ENCODE assay signal across 8 cellular contexts in the genomic region with DNA sequence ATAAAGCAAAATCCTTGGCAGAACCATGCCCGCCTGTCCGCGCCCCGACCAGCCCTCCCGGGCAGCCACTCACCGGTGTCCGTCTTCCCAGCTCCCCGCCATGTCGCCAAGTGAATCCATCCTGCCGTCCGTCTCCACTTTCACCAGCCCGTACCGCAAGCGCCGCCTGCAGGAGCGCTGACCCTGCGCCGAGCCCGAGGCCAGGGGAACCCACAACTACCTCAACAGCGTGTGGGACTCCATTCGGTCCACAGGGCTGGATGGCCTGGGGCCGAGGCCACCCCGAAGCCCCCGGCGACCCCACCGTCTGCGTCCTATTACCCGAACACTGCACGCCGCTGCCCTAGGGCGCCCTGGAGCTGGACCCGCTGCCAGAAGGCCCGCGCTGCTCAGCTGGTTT.
DNase-seq lines count a peak whose midpoint lies in the region; ATAC-seq and TF ChIP-seq lines count a peak whose summit lies in the region.
"Not testable (repeated sequence)": the region's sequence is repeated elsewhere in the genome, so short reads cannot be mapped to it uniquely, and the experiment has no call there.

No MANE protein-coding gene starts in this region.

- H3K23ac ChIP-seq in IMR-90 (ENCODE audit: low read depth, low read length) = not testable (repeated sequence)

- H2BK15ac ChIP-seq in IMR-90 (ENCODE audit: low read depth, low read length) = not testable (repeated sequence)

- in situ Hi-C loops in IMR-90 (cut with MboI; ENCODE audit: low sequenced_read_pairs) = not testable (repeated sequence)

- not testable (repeated sequence) for H3K4me1 ChIP-seq in CD4-positive, alpha-beta memory T cell (ENCODE audit: insufficient read depth, low read length); IMR-90 (ENCODE audit: control insufficient read depth, insufficient read depth, low read length); heart left ventricle

- TF ChIP-seq CTCF in IMR-90 (conservative IDR thresholded peaks at IDR 0.05; ENCODE audit: low read depth, low read length) = not testable (repeated sequence)
- peak in 11 of 12 donors; percentile 21 to 61 (median 40) for TF ChIP-seq CTCF in heart left ventricle (IDR thresholded peaks at IDR 0.05)

- not testable (repeated sequence) for H3K9me1 ChIP-seq in IMR-90 (ENCODE audit: insufficient read depth, low read length)

- H2AK9ac ChIP-seq in IMR-90 (replicated peaks; ENCODE audit: low read depth, low read length, poor library complexity) = not testable (repeated sequence)

- not testable (repeated sequence) for TF ChIP-seq POLR2A in IMR-90 (IDR thresholded peaks at IDR 0.05; ENCODE audit: low read depth, low read length); heart left ventricle (IDR thresholded peaks at IDR 0.05)

- not testable (repeated sequence) for DNase-seq in CD4-positive, alpha-beta memory T cell; central memory CD8-positive, alpha-beta T cell (ENCODE audit: low spot score in 2 of 2)
- peak; percentile 4 for DNase-seq in IMR-90
- DNase-seq in activated CD4-positive, alpha-beta memory T cell treated with anti-CD3 and anti-CD28 coated beads, Interleukin-2, amount 10 ng/mL, durations not matched to agents 7 days and 5 days = peak; percentile 16
- DNase-seq in heart left ventricle = peak; percentile 67 to 85 (median 73)
- peak; percentile 2 for DNase-seq in middle frontal gyrus (ENCODE audit: extremely low spot score, low spot score)
- peak; percentile 34 for DNase-seq in stimulated activated CD8-positive, alpha-beta memory T cell treated with anti-CD3 and anti-CD28 coated beads, Interleukin-4, amount 100 ng/mL, for 48 hours

- H3K9me3 ChIP-seq in CD4-positive, alpha-beta memory T cell (ENCODE audit: control insufficient read depth in 1 of 2, low read length in 2 of 2); IMR-90 (ENCODE audit: control insufficient read depth, insufficient read depth, low read length); heart left ventricle: not testable (repeated sequence)

- not testable (repeated sequence) for H3K14ac ChIP-seq in IMR-90 (replicated peaks; ENCODE audit: low read depth, low read length)

- H3K4ac ChIP-seq in IMR-90 (ENCODE audit: low read depth, low read length) = not testable (repeated sequence)

- not testable (repeated sequence) for H3K4me3 ChIP-seq in CD4-positive, alpha-beta memory T cell (ENCODE audit: low read length in 2 of 2); IMR-90 (ENCODE audit: insufficient read depth, low read depth, low read length)
- H3K4me3 ChIP-seq in heart left ventricle = peak overlapping the region in 11 of 12 donors; percentile 20 to 64 (median 51)

- H3K36me3 Mint-ChIP-seq in CD4-positive, alpha-beta memory T cell; activated CD4-positive, alpha-beta memory T cell treated with anti-CD3 and anti-CD28 coated beads, Interleukin-2, amount 10 ng/mL, durations not matched to agents 7 days and 5 days (ENCODE audit: low read depth); central memory CD8-positive, alpha-beta T cell (ENCODE audit: insufficient read depth): not testable (repeated sequence)

- not testable (repeated sequence) for BruUV-seq in IMR-90 (replicated peaks; lab: Mats Ljungman, UMichigan)

- not testable (repeated sequence) for H3K56ac ChIP-seq in IMR-90 (ENCODE audit: extremely low read depth, insufficient read depth, low read length)

- H4K91ac ChIP-seq in IMR-90 (ENCODE audit: insufficient read depth, low read depth, low read length) = not testable (repeated sequence)

- H4K8ac ChIP-seq in IMR-90 (ENCODE audit: low read depth in 2 of 2, low read length in 2 of 2) = not testable (repeated sequence)

- intact Hi-C loops in CD4-positive, alpha-beta memory T cell (cut with micrococcal nuclease); IMR-90 (cut with micrococcal nuclease); heart left ventricle (cut with DNase I): not testable (repeated sequence)

- peak overlapping the region in 1 of 7 donors; percentile 43 for H3K27ac Mint-ChIP-seq in CD4-positive, alpha-beta memory T cell
- not testable (repeated sequence) for H3K27ac Mint-ChIP-seq in activated CD4-positive, alpha-beta memory T cell treated with anti-CD3 and anti-CD28 coated beads, Interleukin-2, amount 10 ng/mL, durations not matched to agents 7 days and 5 days; central memory CD8-positive, alpha-beta T cell (ENCODE audit: low read depth)

- not testable (repeated sequence) for H2AK5ac ChIP-seq in IMR-90 (ENCODE audit: low read depth, low read length)

- not testable (repeated sequence) for H3K79me1 ChIP-seq in IMR-90 (ENCODE audit: low read depth in 1 of 2, low read length in 2 of 2)

- H3K36me3 ChIP-seq in CD4-positive, alpha-beta memory T cell (ENCODE audit: insufficient read depth, low read length); IMR-90 (ENCODE audit: control insufficient read depth, insufficient read depth, low read length); heart left ventricle: not testable (repeated sequence)

- H3K27ac ChIP-seq in CD4-positive, alpha-beta memory T cell (ENCODE audit: low read depth, low read length); IMR-90 (ENCODE audit: insufficient read depth, low read length); heart left ventricle: not testable (repeated sequence)

- peak overlapping the region in 7 of 8 donors; percentile 31 to 72 (median 39) for H3K4me3 Mint-ChIP-seq in CD4-positive, alpha-beta memory T cell
- H3K4me3 Mint-ChIP-seq in activated CD4-positive, alpha-beta memory T cell treated with anti-CD3 and anti-CD28 coated beads, Interleukin-2, amount 10 ng/mL, durations not matched to agents 7 days and 5 days = not testable (repeated sequence)
- peak overlapping the region; percentile 54 for H3K4me3 Mint-ChIP-seq in central memory CD8-positive, alpha-beta T cell

- not testable (repeated sequence) for H3K9ac ChIP-seq in IMR-90 (ENCODE audit: low read depth, low read length)

- not testable (repeated sequence) for H4K5ac ChIP-seq in IMR-90 (ENCODE audit: low read depth, low read length)

- TF ChIP-seq RAD21 in IMR-90 (IDR thresholded peaks at IDR 0.05; ENCODE audit: low read length) = not testable (repeated sequence)

- 0% methylated on average over 1 of the region's 34 CpGs; no CpG with 5 or more reads in 1 of the 2 experiments for WGBS in IMR-90 (ENCODE audit: extremely low coverage in 2 of 2, insufficient read length in 1 of 2), 2 experiments
- 0 to 4% (median 1%) methylated on average over 21 to 34 of the region's 34 CpGs for WGBS in heart left ventricle, 4 donors

- not testable (repeated sequence) for H3K18ac ChIP-seq in IMR-90 (ENCODE audit: low read depth, low read length)

- H2BK120ac ChIP-seq in IMR-90 (ENCODE audit: low read depth, low read length) = not testable (repeated sequence)

- dilution Hi-C loops in IMR-90 (cut with HindIII; ENCODE audit: low sequenced_read_pairs, unreplicated experiment) = not testable (repeated sequence)

- H2AFZ ChIP-seq in IMR-90 (replicated peaks; ENCODE audit: low read length, poor library complexity) = not testable (repeated sequence)

- H3K27me3 Mint-ChIP-seq in CD4-positive, alpha-beta memory T cell = not testable (repeated sequence)
- H3K27me3 Mint-ChIP-seq in activated CD4-positive, alpha-beta memory T cell treated with anti-CD3 and anti-CD28 coated beads, Interleukin-2, amount 10 ng/mL, durations not matched to agents 7 days and 5 days = peaks cover 17% of the 10 kb centered on the region
- peaks cover 16% of the 10 kb centered on the region for H3K27me3 Mint-ChIP-seq in central memory CD8-positive, alpha-beta T cell

- not testable (repeated sequence) for H3K9me3 Mint-ChIP-seq in CD4-positive, alpha-beta memory T cell; activated CD4-positive, alpha-beta memory T cell treated with anti-CD3 and anti-CD28 coated beads, Interleukin-2, amount 10 ng/mL, durations not matched to agents 7 days and 5 days; central memory CD8-positive, alpha-beta T cell

- not testable (repeated sequence) for H2BK5ac ChIP-seq in IMR-90 (ENCODE audit: low read depth, low read length, poor library complexity, severe bottlenecking)

- H3K27me3 ChIP-seq in CD4-positive, alpha-beta memory T cell (ENCODE audit: insufficient read depth, low read length); IMR-90 (ENCODE audit: control insufficient read depth, insufficient read depth, low read length); heart left ventricle: not testable (repeated sequence)

- H4K20me1 ChIP-seq in IMR-90 (ENCODE audit: insufficient read depth, low read length) = not testable (repeated sequence)

- POLR2A ChIA-PET in CD4-positive, alpha-beta memory T cell (lab: Charles Lee; ENCODE audit: partially characterized antibody); IMR-90 (lab: Charles Lee; ENCODE audit: unreplicated experiment); activated CD4-positive, alpha-beta memory T cell treated with anti-CD3 and anti-CD28 coated beads, Interleukin-2, amount 10 ng/mL, durations not matched to agents 7 days and 5 days (lab: Charles Lee): not testable (repeated sequence)

- ATAC-seq in GM21381 (IDR thresholded peaks at IDR 0.05; ENCODE audit: unreplicated experiment) = peak; percentile 74
- ATAC-seq in IMR-90 (ENCODE audit: low read depth) = peak; percentile 63
- ATAC-seq in central memory CD8-positive, alpha-beta T cell (replicated peaks; ENCODE audit: extremely low read depth, poor library complexity, severe bottlenecking) = not testable (repeated sequence)
- ATAC-seq in heart left ventricle = peak; percentile 84 to 94 (median 92)

- CTCF ChIA-PET in CD4-positive, alpha-beta memory T cell (lab: Charles Lee; ENCODE audit: partially characterized antibody); IMR-90 (lab: Yijun Ruan, JAX); activated CD4-positive, alpha-beta memory T cell treated with anti-CD3 and anti-CD28 coated beads, Interleukin-2, amount 10 ng/mL, durations not matched to agents 7 days and 5 days (lab: Charles Lee): not testable (repeated sequence)

- H3K4me1 Mint-ChIP-seq in CD4-positive, alpha-beta memory T cell; activated CD4-positive, alpha-beta memory T cell treated with anti-CD3 and anti-CD28 coated beads, Interleukin-2, amount 10 ng/mL, durations not matched to agents 7 days and 5 days; central memory CD8-positive, alpha-beta T cell: not testable (repeated sequence)

- H2BK20ac ChIP-seq in IMR-90 (ENCODE audit: low read depth, low read length) = not testable (repeated sequence)

- H3K4me2 ChIP-seq in IMR-90 (ENCODE audit: low read depth, low read length) = not testable (repeated sequence)
